8 cellular contexts compared by ENCODE assay signal in genomic region chr9:76691761-76692313, GRCh38.
DNase-seq lines count a peak whose midpoint lies in the region; ATAC-seq and TF ChIP-seq lines count a peak whose summit lies in the region.

No MANE protein-coding gene starts in this region.

- intact Hi-C loops in activated CD4-positive, alpha-beta T cell treated with anti-CD3 and anti-CD28 coated beads for 36 hours (cut with DNase I, micrococcal nuclease) = no loop called here
- intact Hi-C loops in vagina (cut with DNase I) = no loop called here

- H3K9me3 Mint-ChIP-seq in activated CD4-positive, alpha-beta T cell treated with anti-CD3 and anti-CD28 coated beads for 36 hours (ENCODE audit: low read depth) = no peaks in the 10 kb centered on the region

- H3K27ac Mint-ChIP-seq in activated CD4-positive, alpha-beta T cell treated with anti-CD3 and anti-CD28 coated beads for 36 hours = peak overlapping the region; percentile 33

- H3K36me3 ChIP-seq in vagina = no peaks in the 10 kb centered on the region

- H3K27ac ChIP-seq in vagina = no peak overlapping the region

- TF ChIP-seq CTCF in fibroblast of the aortic adventitia (IDR thresholded peaks at IDR 0.05; ENCODE audit: insufficient read depth, low read length) (no peak), vagina (IDR thresholded peaks at IDR 0.05) (no peak)

- POLR2A ChIA-PET in activated CD4-positive, alpha-beta T cell treated with anti-CD3 and anti-CD28 coated beads for 36 hours (lab: Charles Lee) = interaction anchor here (0.8 kb wide), 1 partner anchor 298 kb away, joined by 3 read pairs; the partner anchor contains the start of gene RFK

- peak overlapping the region; percentile 60 for H3K4me3 ChIP-seq in fibroblast of the aortic adventitia (ENCODE audit: low read depth, low read length)
- peak overlapping the region; percentile 45 for H3K4me3 ChIP-seq in skeletal muscle cell (ENCODE audit: low read depth, low read length)
- peak overlapping the region in 1 of 2 donors; percentile 32 for H3K4me3 ChIP-seq in vagina

- no peaks in the 10 kb centered on the region for H3K36me3 Mint-ChIP-seq in activated CD4-positive, alpha-beta T cell treated with anti-CD3 and anti-CD28 coated beads for 36 hours (ENCODE audit: low read depth)

- H3K4me3 Mint-ChIP-seq in activated CD4-positive, alpha-beta T cell treated with anti-CD3 and anti-CD28 coated beads for 36 hours = peak overlapping the region; percentile 47

- H3K9me3 ChIP-seq in vagina = no peaks in the 10 kb centered on the region

- CTCF ChIA-PET in activated CD4-positive, alpha-beta T cell treated with anti-CD3 and anti-CD28 coated beads for 36 hours (lab: Charles Lee) = interaction anchor here (0.8 to 1.5 kb wide), 7 partner anchors 8 to 250 kb away, joined by 3 to 6 read pairs (median 5); no protein-coding TSS in a partner anchor

- no peak for TF ChIP-seq POLR2A in vagina (IDR thresholded peaks at IDR 0.05)

- H3K27me3 ChIP-seq in vagina = no peaks in the 10 kb centered on the region

- no peak for DNase-seq in activated CD4-positive, alpha-beta T cell treated with anti-CD3 and anti-CD28 coated beads for 36 hours
- no peak for DNase-seq in activated CD4-positive, alpha-beta T cell treated with anti-CD3 and anti-CD28 coated beads, Interleukin-2, amount 50 U/mL, for 1 hour
- DNase-seq in SHP77 (lab: John Stamatoyannopoulos, UW) (peak; percentile 62 to 82), fibroblast of the aortic adventitia (ENCODE audit: low read depth) (no peak), skeletal muscle cell (ENCODE audit: low read depth) (no peak), vagina (ENCODE audit: extremely low spot score in 2 of 2) (no peak), AG08396 (ENCODE audit: low spot score) (no peak)

- peaks cover 17% of the 10 kb centered on the region for H3K4me1 Mint-ChIP-seq in activated CD4-positive, alpha-beta T cell treated with anti-CD3 and anti-CD28 coated beads for 36 hours

- no peaks in the 10 kb centered on the region for H3K4me1 ChIP-seq in vagina

- peak; percentile 33 for ATAC-seq in activated CD4-positive, alpha-beta T cell treated with anti-CD3 and anti-CD28 coated beads for 36 hours
- no peak for ATAC-seq in GM18502 (IDR thresholded peaks at IDR 0.05; ENCODE audit: poor library complexity, unreplicated experiment)

- peaks cover 32% of the 10 kb centered on the region for H3K27me3 Mint-ChIP-seq in activated CD4-positive, alpha-beta T cell treated with anti-CD3 and anti-CD28 coated beads for 36 hours

Comparison
In these comparisons a context has a peak if more than half of its experiments do, and no peak if none do; other contexts are left out.
1. DNase-seq: peak in SHP77 (2 of 2); none in activated CD4-positive, alpha-beta T cell treated with anti-CD3 and anti-CD28 coated beads for 36 hours (single experiment), activated CD4-positive, alpha-beta T cell treated with anti-CD3 and anti-CD28 coated beads, Interleukin-2, amount 50 U/mL, for 1 hour (single experiment), fibroblast of the aortic adventitia (single experiment), skeletal muscle cell (single experiment), vagina (0 of 2) and AG08396 (single experiment).